22 cellular contexts compared by ENCODE assay signal in genomic region chr2:26649322-26649721, GRCh38. TPM values are rescaled to one million over a fixed set of nuclear protein-coding genes. Genes with fewer than 3 reads are reported as not detected.
DNase-seq lines count a peak whose midpoint lies in the region; ATAC-seq, FAIRE-seq and TF ChIP-seq lines count a peak whose summit lies in the region.
"Had no signal": no experiment of that assay in that cellular context is flagged by ENCODE, and none has a peak within 500 bp of the region (broad histone marks: within the 10 kb centered on the region; RNA-seq: fewer than 3 reads in every experiment).

No MANE protein-coding gene starts in this region.

- no peak overlapping the region for H2BK120ac ChIP-seq in mesenchymal stem cell (ENCODE audit: low read depth, low read length)

- H2BK15ac ChIP-seq in mesenchymal stem cell (ENCODE audit: low read depth, poor library complexity, severe bottlenecking): peak overlapping the region; percentile 66

- POLR2A ChIA-PET in HEK293T (lab: Yijun Ruan, JAX): no interaction called here

- H3K14ac ChIP-seq in mesenchymal stem cell (ENCODE audit: low read length in 2 of 2): no peak overlapping the region

- no peaks in the 10 kb centered on the region for H3K36me3 ChIP-seq in mesenchymal stem cell (ENCODE audit: control insufficient read depth in 1 of 2, insufficient read depth in 2 of 2, low read depth in 1 of 2, low read length in 2 of 2)
- H3K36me3 ChIP-seq: esophagus squamous epithelium, thyroid gland had no signal

- peaks cover 60 to 82% of the 10 kb centered on the region in 2 experiments for H3K27me3 ChIP-seq in mesenchymal stem cell (ENCODE audit: control insufficient read depth in 1 of 2, insufficient read depth in 1 of 2, low read length in 2 of 2)
- H3K27me3 ChIP-seq: thyroid gland had no signal

- H3K4me3 ChIP-seq in AG09309 (ENCODE audit: control insufficient read depth, low read depth, low read length) (no peak overlapping the region), mesenchymal stem cell (ENCODE audit: insufficient read depth in 1 of 2, low read depth in 1 of 2, low read length in 2 of 2) (no peak overlapping the region)
- H3K4me3 ChIP-seq: esophagus squamous epithelium, thyroid gland had no signal

- in situ Hi-C loops in GM13977 (cut with MboI; ENCODE audit: low pct_unique_long_range_greater_than_20kb, low sequenced_read_pairs, unreplicated experiment): no loop called here

- no peaks in the 10 kb centered on the region for H3K79me1 ChIP-seq in mesenchymal stem cell (replicated peaks; ENCODE audit: low read length, poor library complexity, severe bottlenecking)

- 48% methylated on average over 7 of the region's 7 CpGs for WGBS in mesenchymal stem cell

- H3K27ac ChIP-seq in VCaP (peak overlapping the region; percentile 46; the same call in 1 of the 2 replicates), mesenchymal stem cell (ENCODE audit: low read length, poor library complexity, severe bottlenecking) (no peak overlapping the region)
- H3K27ac ChIP-seq: thyroid gland had no signal

- H2BK12ac ChIP-seq in mesenchymal stem cell (ENCODE audit: low read length in 2 of 2): no peak overlapping the region

- DNase-seq in AG09309 (ENCODE audit: low read depth) (peak; percentile 10), HEK293T (ENCODE audit: extremely low spot score) (peak; percentile 25), mesenchymal stem cell (no peak), GM12891 (ENCODE audit: insufficient read length, low spot score) (no peak), GM13977 (ENCODE audit: low spot score) (no peak), GF-D8 (lab: John Stamatoyannopoulos, UW) (no peak)
- DNase-seq: activated CD8-positive, alpha-beta T cell treated with anti-CD3 and anti-CD28 coated beads, Interleukin-2, amount 10 ng/mL, durations not matched to agents 7 days and 5 days; activated T-cell treated with anti-CD3 and anti-CD28 coated beads, Interleukin-2, amount 50 U/mL, for 72 hours; cerebellar nuclear complex; effector memory CD8-positive, alpha-beta T cell; esophagus squamous epithelium; NCI-H1048; nephron progenitor cell; stimulated activated CD4-positive, alpha-beta T cell treated with anti-CD3 and anti-CD28 coated beads, Interleukin-1b, Interleukin-23, amount 100 ng/mL, for 48 hours; stimulated activated naive B cell treated with anti-CD40 and anti-IgM and Interleukin-4, amounts not matched to agents 10 μg/mL and 1 μg/mL and 100 μg/mL, for 72 hours; T-helper 9 cell; thyroid gland had no signal

- no peaks in the 10 kb centered on the region for H3K4me1 ChIP-seq in mesenchymal stem cell (ENCODE audit: control insufficient read depth, insufficient read depth, low read depth, low read length)

- no peak overlapping the region for H3K4ac ChIP-seq in mesenchymal stem cell (ENCODE audit: low read depth in 1 of 2, low read length in 2 of 2)

- no peak overlapping the region for H4K8ac ChIP-seq in mesenchymal stem cell (ENCODE audit: low read length)

- no peak for FAIRE-seq in GM12891 (lab: Jason Lieb, UNC)
- FAIRE-seq: GM18507 had no signal

- no peak overlapping the region for H3K4me2 ChIP-seq in mesenchymal stem cell (ENCODE audit: low read length, poor library complexity, severe bottlenecking)

- no peak overlapping the region for H2AFZ ChIP-seq in mesenchymal stem cell (ENCODE audit: low read depth, low read length)

- no peak overlapping the region for H4K91ac ChIP-seq in mesenchymal stem cell (ENCODE audit: low read length)

- CTCF ChIA-PET in HEK293T (lab: Yijun Ruan, JAX): no interaction called here

- no peak for ATAC-seq in GM21381 (IDR thresholded peaks at IDR 0.05; ENCODE audit: unreplicated experiment)
- ATAC-seq: activated CD8-positive, alpha-beta T cell treated with anti-CD3 and anti-CD28 coated beads, Interleukin-2, amount 10 ng/mL, durations not matched to agents 7 days and 5 days; activated T-cell treated with anti-CD3 and anti-CD28 coated beads, Interleukin-2, amount 50 U/mL, for 72 hours; CD8-positive, alpha-beta T cell; effector memory CD8-positive, alpha-beta T cell; HCT116; stimulated activated naive B cell treated with anti-CD40 and anti-IgM and Interleukin-4, amounts not matched to agents 10 μg/mL and 1 μg/mL and 100 μg/mL, for 72 hours had no signal

- no peak overlapping the region for H3K18ac ChIP-seq in mesenchymal stem cell (ENCODE audit: low read depth in 1 of 2, low read length in 2 of 2)

- no peak overlapping the region for H2BK5ac ChIP-seq in mesenchymal stem cell (ENCODE audit: low read depth, low read length, poor library complexity, severe bottlenecking)

- H2AK5ac ChIP-seq in mesenchymal stem cell (ENCODE audit: low read length, severe bottlenecking): no peak overlapping the region

- TF ChIP-seq CTCF in AG09309 (IDR thresholded peaks at IDR 0.05; ENCODE audit: control insufficient read depth, insufficient read depth, low read depth, low read length, missing control alignments): no peak
- TF ChIP-seq CTCF in VCaP (conservative IDR thresholded peaks at IDR 0.05): no peak
- no peak for TF ChIP-seq CTCF in GM13977 (IDR thresholded peaks at IDR 0.05; ENCODE audit: extremely low read depth, insufficient read depth, missing control alignments)

- H3K23ac ChIP-seq in mesenchymal stem cell (ENCODE audit: low read length in 2 of 2): no peak overlapping the region

- H3K9ac ChIP-seq in mesenchymal stem cell (ENCODE audit: low read length): no peak overlapping the region

- TF ChIP-seq POLR2A in GM12891 (IDR thresholded peaks at IDR 0.05; ENCODE audit: low read depth, low read length): no peak

- H3K9me3 ChIP-seq in mesenchymal stem cell (ENCODE audit: control insufficient read depth, low read length): no peaks in the 10 kb centered on the region
- H3K9me3 ChIP-seq: esophagus squamous epithelium, thyroid gland had no signal

TF ChIP-seq in HEK293T, 16 proteins besides CTCF, POLR2A, EP300 and RAD21:
- TF ChIP-seq FOXM1 (IDR thresholded peaks at IDR 0.05; ENCODE audit: borderline replicate concordance) (no peak), FOXK2 (IDR thresholded peaks at IDR 0.05) (no peak)

TF ChIP-seq in GM12891, 5 proteins besides CTCF, POLR2A, EP300 and RAD21:
- no peak for TF ChIP-seq SPI1 (IDR thresholded peaks at IDR 0.05; ENCODE audit: low read depth, low read length)
- no peak for TF ChIP-seq POLR2AphosphoS5 (IDR thresholded peaks at IDR 0.05; ENCODE audit: low read depth, low read length)
- TF ChIP-seq PAX5 (IDR thresholded peaks at IDR 0.05; ENCODE audit: insufficient read depth, low read length, severe bottlenecking): no peak
- TF ChIP-seq POU2F2 (IDR thresholded peaks at IDR 0.05; ENCODE audit: low read depth, low read length): no peak

RNA-seq across cellular contexts. Expression of gene CIB4, which starts 8.2 kb away (rescaled TPM):
- 0.08 TPM for polyA plus RNA-seq in mesenchymal stem cell (2013, experiment 1 of 2)
- not detected for polyA plus RNA-seq in mesenchymal stem cell (2013, experiment 2 of 2)
- polyA plus RNA-seq in GM12891 (2012; ENCODE audit: low read depth, missing spikeins): not detected

RNA-seq across cellular contexts. Expression of gene KCNK3, which starts 43.2 kb away (rescaled TPM):
- 0.52 TPM for polyA plus RNA-seq in mesenchymal stem cell (2013, experiment 1 of 2)
- polyA plus RNA-seq in mesenchymal stem cell (2013, experiment 2 of 2): 0.53 TPM
- polyA plus RNA-seq in GM12891 (2012; ENCODE audit: low read depth, missing spikeins): not detected

Comparison
In these comparisons a context has a peak if more than half of its experiments do, and no peak if none do; other contexts are left out.
1. DNase-seq: peak in AG09309 (single experiment) and HEK293T (single experiment); none in mesenchymal stem cell (single experiment), GM12891 (single experiment), GM13977 (single experiment) and GF-D8 (single experiment).